ENCODE assay signal across 8 cellular contexts in the genomic region with DNA sequence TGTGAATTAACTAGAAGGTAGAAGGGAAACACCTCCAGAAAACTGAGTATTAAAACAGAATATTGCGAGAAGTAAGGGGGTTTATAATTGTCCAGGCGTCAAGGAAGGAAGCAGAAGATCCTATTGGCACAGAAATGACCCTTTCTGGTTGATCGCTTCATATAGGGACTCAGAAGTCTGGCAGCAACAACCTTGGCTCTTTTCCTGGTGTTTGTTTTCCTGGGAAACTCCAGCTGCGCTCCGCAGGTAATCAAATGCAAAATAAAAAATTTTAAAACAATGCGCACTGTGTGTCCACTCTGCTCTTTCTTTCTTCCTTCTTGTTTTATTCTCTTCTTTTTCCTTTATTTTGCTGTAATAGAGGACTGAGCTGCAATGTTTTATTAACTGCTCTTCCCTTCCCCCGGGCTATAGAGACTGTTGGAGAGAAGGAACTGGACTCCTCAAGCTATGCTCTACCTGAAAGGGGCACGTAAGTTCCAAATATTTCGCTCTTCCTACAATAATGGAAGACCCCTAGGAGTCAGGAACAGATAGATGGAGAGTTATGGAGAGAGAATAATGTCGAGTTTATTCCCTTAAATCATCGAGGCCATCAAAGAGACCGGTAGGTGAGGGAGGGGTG. TPM values are rescaled to one million over a fixed set of nuclear protein-coding genes. Genes with fewer than 3 reads are reported as not detected.
A peak's percentile ranks its signal among the peaks of the same experiment; 100 is the strongest.
DNase-seq lines count a peak whose midpoint lies in the region; ATAC-seq, FAIRE-seq and TF ChIP-seq lines count a peak whose summit lies in the region.

No MANE protein-coding gene starts in this region.

- H2AFZ ChIP-seq in endothelial cell of umbilical vein (ENCODE audit: low read depth, low read length), result peak overlapping the region; percentile 99

- TF ChIP-seq CTCF in endothelial cell of umbilical vein (IDR thresholded peaks at IDR 0.05; ENCODE audit: extremely low read depth in 1 of 2, insufficient read depth in 1 of 2, low read depth in 1 of 2, low read length in 2 of 2), result no peak
- no peak for TF ChIP-seq CTCF in pancreas (IDR thresholded peaks at IDR 0.05)

- no peak for FAIRE-seq in endothelial cell of umbilical vein (lab: Jason Lieb, UNC)
- FAIRE-seq in pancreas (lab: Jason Lieb, UNC), result no peak

- H3K9ac ChIP-seq in ES-I3 (ENCODE audit: low read depth, low read length) (peak overlapping the region; percentile 63), endothelial cell of umbilical vein (replicated peaks; ENCODE audit: extremely low read depth, insufficient read depth, low read length) (no peak overlapping the region)

- H3K4me1 ChIP-seq in ES-I3 (ENCODE audit: insufficient read depth, low read length) (no peaks in the 10 kb centered on the region), endothelial cell of umbilical vein (ENCODE audit: control insufficient read depth, extremely low read depth, insufficient read depth, low read length) (peaks cover 12% of the 10 kb centered on the region), pancreas (peaks cover 0 to 14% (median 11%) of the 10 kb centered on the region in 3 donors)

- 7 to 10% methylated on average over 12 of the region's 12 CpGs for WGBS in pancreas, 2 donors

- H4K20me1 ChIP-seq in endothelial cell of umbilical vein (replicated peaks; ENCODE audit: control insufficient read depth, extremely low read depth, insufficient read depth, low read length), result no peaks in the 10 kb centered on the region

- peak overlapping the region in 1 of 3 experiments; percentile 1 for H3K4me3 ChIP-seq in endothelial cell of umbilical vein (replicated peaks in 1 of 3; ENCODE audit: insufficient read depth in 1 of 3, low read depth in 1 of 3, low read length in 3 of 3)
- peak overlapping the region; percentile 51 to 82 (median 62) for H3K4me3 ChIP-seq in pancreas

- BruUV-seq in endothelial cell of umbilical vein (replicated peaks; lab: Mats Ljungman, UMichigan), result no TSS peak

- dilution Hi-C loops in endothelial cell of umbilical vein (cut with MboI; ENCODE audit: extremely low pct_ligation_motif_present, low sequenced_read_pairs), result no loop called here

- ATAC-seq in pancreas (peak; percentile 38 to 70 (median 58)), GM21381 (IDR thresholded peaks at IDR 0.05; ENCODE audit: unreplicated experiment) (no peak), GM21390 (IDR thresholded peaks at IDR 0.05; ENCODE audit: unreplicated experiment) (no peak), GM21447 (IDR thresholded peaks at IDR 0.05; ENCODE audit: unreplicated experiment) (no peak)

- no peaks in the 10 kb centered on the region for H3K9me1 ChIP-seq in endothelial cell of umbilical vein (replicated peaks; ENCODE audit: control insufficient read depth, extremely low read depth, insufficient read depth, low read length)

- POLR2A ChIA-PET in endothelial cell of umbilical vein (lab: Charles Lee), result no interaction called here

- TF ChIP-seq POLR2A in endothelial cell of umbilical vein (IDR thresholded peaks at IDR 0.05; ENCODE audit: low read depth, low read length), result no peak

- intact Hi-C loops in endothelial cell of umbilical vein (cut with micrococcal nuclease), result no loop called here
- intact Hi-C loops in pancreas (cut with DNase I), result no loop called here

- CTCF ChIA-PET in endothelial cell of umbilical vein (lab: Charles Lee), result interaction anchor here (3.5 kb wide), 1 partner anchor 154 kb away, joined by 14 read pairs; no protein-coding TSS in a partner anchor

- H3K36me3 ChIP-seq in ES-I3 (ENCODE audit: insufficient read depth, low read length) (no peaks in the 10 kb centered on the region), endothelial cell of umbilical vein (ENCODE audit: control insufficient read depth in 2 of 2, extremely low read depth in 1 of 2, insufficient read depth in 2 of 2, low read length in 2 of 2) (no peaks in the 10 kb centered on the region), pancreas (no peaks in the 10 kb centered on the region)

- DNase-seq in NCI-H345 treated with DMSO at 0.1 percent for 48 hours (lab: John Stamatoyannopoulos, UW; ENCODE audit: unreplicated experiment) (peak; percentile 74), endothelial cell of umbilical vein (ENCODE audit: low read depth, low spot score) (peak; percentile 4), pancreas (peak in 4 of 6 donors; percentile 38 to 52 (median 48)), pons (ENCODE audit: low spot score) (no peak)

- H3K79me2 ChIP-seq in endothelial cell of umbilical vein (ENCODE audit: control insufficient read depth, insufficient read depth, low read length), result no peaks in the 10 kb centered on the region

- peak overlapping the region; percentile 88 for H3K4me2 ChIP-seq in endothelial cell of umbilical vein (ENCODE audit: insufficient read depth, low read length)

- H3K27ac ChIP-seq in endothelial cell of umbilical vein (ENCODE audit: insufficient read depth, low read depth, low read length) (no peak overlapping the region), pancreas (peak overlapping the region; percentile 64 to 93 (median 86))

- no peaks in the 10 kb centered on the region for H3K9me3 ChIP-seq in ES-I3 (ENCODE audit: control insufficient read depth, insufficient read depth, low read length)
- H3K9me3 ChIP-seq in endothelial cell of umbilical vein (replicated peaks; ENCODE audit: control insufficient read depth, insufficient read depth, low read length), result no peaks in the 10 kb centered on the region
- no peaks in the 10 kb centered on the region for H3K9me3 ChIP-seq in pancreas

- H3K27me3 ChIP-seq in endothelial cell of umbilical vein (ENCODE audit: control insufficient read depth in 2 of 2, insufficient read depth in 2 of 2, low read length in 2 of 2), result peaks cover 12 to 36% of the 10 kb centered on the region in 2 experiments
- H3K27me3 ChIP-seq in pancreas, result no peaks in the 10 kb centered on the region

TF ChIP-seq in endothelial cell of umbilical vein, 7 proteins besides CTCF, POLR2A, EP300 and RAD21:
- TF ChIP-seq FOS (IDR thresholded peaks at IDR 0.05; ENCODE audit: borderline replicate concordance, insufficient read depth, low read length), result no peak
- TF ChIP-seq JUN (IDR thresholded peaks at IDR 0.05; ENCODE audit: borderline replicate concordance, insufficient read depth, insufficient read length, low read depth), result no peak
- no peak for TF ChIP-seq GATA2 (IDR thresholded peaks at IDR 0.05; ENCODE audit: insufficient read depth, insufficient read length, low read depth, low read length)
- TF ChIP-seq, protein P1, sequence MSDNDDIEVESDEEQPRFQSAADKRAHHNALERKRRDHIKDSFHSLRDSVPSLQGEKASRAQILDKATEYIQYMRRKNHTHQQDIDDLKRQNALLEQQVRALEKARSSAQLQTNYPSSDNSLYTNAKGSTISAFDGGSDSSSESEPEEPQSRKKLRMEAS (IDR thresholded peaks at IDR 0.05; ENCODE audit: insufficient read depth, insufficient read length), result no peak
- TF ChIP-seq MYC (IDR thresholded peaks at IDR 0.05; ENCODE audit: low read depth, low read length), result no peak
- no peak for TF ChIP-seq EZH2 (IDR thresholded peaks at IDR 0.05; ENCODE audit: borderline replicate concordance, low read depth, low read length, severe bottlenecking)
- TF ChIP-seq POLR2AphosphoS5 (IDR thresholded peaks at IDR 0.05; ENCODE audit: insufficient read depth, low read depth, low read length), result no peak

RNA-seq across cellular contexts. Expression of gene SPX, which starts 0.7 kb away (rescaled TPM):
- not detected in 2 replicates for total RNA-seq in endothelial cell of umbilical vein
- 0.06 TPM in 1 of 2 replicates, not detected in the other for polyA plus RNA-seq in endothelial cell of umbilical vein
- polyA plus RNA-seq in endothelial cell of umbilical vein (2011; cell fraction: cytosol; rRNA removed), result 0.08 and 0.11 TPM in 2 replicates
- 0.18 and 0.26 TPM in 2 replicates for polyA plus RNA-seq in endothelial cell of umbilical vein (2011; cell fraction: nucleus; rRNA removed)
- polyA plus RNA-seq in endothelial cell of umbilical vein (2012), result 0.13 TPM in 1 of 2 replicates, not detected in the other
- not detected in 2 replicates for polyA minus RNA-seq in endothelial cell of umbilical vein
- polyA minus RNA-seq in endothelial cell of umbilical vein (2011; cell fraction: cytosol; rRNA and poly(A)+ RNA removed), result not detected
- polyA minus RNA-seq in endothelial cell of umbilical vein (2011; cell fraction: nucleus; rRNA and poly(A)+ RNA removed), result not detected in 2 replicates
- total RNA-seq in pancreas, result 10 to 100 TPM; 11.7 to 31.0 (median 28.3) TPM
- 10 to 100 TPM; 12.1 to 13.4 TPM for polyA plus RNA-seq in pancreas

RNA-seq across cellular contexts. Expression of gene GOLT1B, which starts 25.2 kb away (rescaled TPM):
- 50.5 and 59.4 TPM in 2 replicates for total RNA-seq in endothelial cell of umbilical vein
- polyA plus RNA-seq in endothelial cell of umbilical vein, result 21.9 and 44.4 TPM in 2 replicates
- polyA plus RNA-seq in endothelial cell of umbilical vein (2011; cell fraction: cytosol; rRNA removed), result 12.5 and 18.5 TPM in 2 replicates
- 19.9 and 33.4 TPM in 2 replicates for polyA plus RNA-seq in endothelial cell of umbilical vein (2011; cell fraction: nucleus; rRNA removed)
- polyA plus RNA-seq in endothelial cell of umbilical vein (2012), result 61.2 and 79.0 TPM in 2 replicates
- polyA minus RNA-seq in endothelial cell of umbilical vein, result 20.2 and 88.9 TPM in 2 replicates
- 31.7 TPM for polyA minus RNA-seq in endothelial cell of umbilical vein (2011; cell fraction: cytosol; rRNA and poly(A)+ RNA removed)
- polyA minus RNA-seq in endothelial cell of umbilical vein (2011; cell fraction: nucleus; rRNA and poly(A)+ RNA removed), result 14.0 and 41.6 TPM in 2 replicates
- 10 to 100 TPM; 11.1 to 25.5 (median 17.9) TPM for total RNA-seq in pancreas
- 10 to 100 TPM; 10.5 to 15.4 TPM for polyA plus RNA-seq in pancreas

RNA-seq across cellular contexts. Expression of gene RECQL, which starts 25.4 kb away (rescaled TPM):
- total RNA-seq in endothelial cell of umbilical vein (50.3 and 51.4 TPM in 2 replicates), pancreas (10 to 100 TPM in 3 of 6 donors, 1 to 10 TPM in 3; 6.0 to 17.1 (median 9.6) TPM)
- polyA plus RNA-seq in endothelial cell of umbilical vein (5.7 and 9.3 TPM in 2 replicates), pancreas (1 to 10 TPM; 4.8 to 7.5 TPM)
- polyA plus RNA-seq in endothelial cell of umbilical vein (2011; cell fraction: cytosol; rRNA removed), result 16.2 and 16.5 TPM in 2 replicates
- polyA plus RNA-seq in endothelial cell of umbilical vein (2011; cell fraction: nucleus; rRNA removed), result 16.7 and 25.6 TPM in 2 replicates
- polyA plus RNA-seq in endothelial cell of umbilical vein (2012), result 57.4 and 71.6 TPM in 2 replicates
- polyA minus RNA-seq in endothelial cell of umbilical vein, result 19.2 and 20.8 TPM in 2 replicates
- 18.6 TPM for polyA minus RNA-seq in endothelial cell of umbilical vein (2011; cell fraction: cytosol; rRNA and poly(A)+ RNA removed)
- 12.1 and 14.1 TPM in 2 replicates for polyA minus RNA-seq in endothelial cell of umbilical vein (2011; cell fraction: nucleus; rRNA and poly(A)+ RNA removed)

Comparison
In these comparisons a context has a peak if more than half of its experiments do, and no peak if none do; other contexts are left out.
1. ATAC-seq: peak in pancreas (4 of 4); none in GM21381 (single experiment), GM21390 (single experiment) and GM21447 (single experiment).
2. RNA of gene SPX, which starts 0.7 kb away (total RNA-seq): 11.7 to 31.0 TPM in pancreas; not detected in endothelial cell of umbilical vein; every median in the first group is over 10 times any median in the second.